In genomic region chr20:29740601-29740950, GRCh38 we compare ENCODE assay signal across 19 cellular contexts.
"Had no signal": no experiment of that assay in that cellular context is flagged by ENCODE, and none has a peak within 500 bp of the region (broad histone marks: within the 10 kb centered on the region; RNA-seq: fewer than 3 reads in every experiment).

No MANE protein-coding gene starts in this region.

- H3K9me3 ChIP-seq: ovary had no signal

- H3K4me1 ChIP-seq: gastrocnemius medialis, heart right ventricle, neural progenitor cell, tibial artery, upper lobe of left lung had no signal

- DNase-seq: effector memory CD4-positive, alpha-beta T cell; gastrocnemius medialis; heart right ventricle; hypothalamus; mesenchymal stem cell; midbrain; nucleus accumbens; ovary; right cardiac atrium; small intestine; stimulated activated CD4-positive, alpha-beta T cell treated with anti-CD3 and anti-CD28 coated beads, Interleukin-12 subunit alpha, Interleukin-12 subunit beta, amount 100 ng/mL, for 4 hours; stimulated activated CD4-positive, alpha-beta T cell treated with anti-CD3 and anti-CD28 coated beads, Interleukin-2, amount 100 ng/mL, for 48 hours; stimulated activated naive CD8-positive, alpha-beta T cell treated with anti-CD3 and anti-CD28 coated beads, Interleukin-15, Interleukin-2, amounts not matched to agents 100 U/mL and 50 U/mL, for 24 hours had no signal

- H3K9ac ChIP-seq: neural progenitor cell had no signal

- H3K36me3 ChIP-seq: gastrocnemius medialis, heart right ventricle, neural progenitor cell, ovary, tibial artery, upper lobe of left lung had no signal

- FAIRE-seq: endometrium, islet of Langerhans, small intestine had no signal

- H3K27ac ChIP-seq: gastrocnemius medialis, heart right ventricle, neural progenitor cell, ovary, tibial artery, upper lobe of left lung had no signal

- H3K4me3 ChIP-seq: gastrocnemius medialis, heart right ventricle, lung, neural progenitor cell, ovary, tibial artery, upper lobe of left lung had no signal

- H3K27me3 ChIP-seq: neural progenitor cell, ovary, upper lobe of left lung had no signal
